In the genomic region with DNA sequence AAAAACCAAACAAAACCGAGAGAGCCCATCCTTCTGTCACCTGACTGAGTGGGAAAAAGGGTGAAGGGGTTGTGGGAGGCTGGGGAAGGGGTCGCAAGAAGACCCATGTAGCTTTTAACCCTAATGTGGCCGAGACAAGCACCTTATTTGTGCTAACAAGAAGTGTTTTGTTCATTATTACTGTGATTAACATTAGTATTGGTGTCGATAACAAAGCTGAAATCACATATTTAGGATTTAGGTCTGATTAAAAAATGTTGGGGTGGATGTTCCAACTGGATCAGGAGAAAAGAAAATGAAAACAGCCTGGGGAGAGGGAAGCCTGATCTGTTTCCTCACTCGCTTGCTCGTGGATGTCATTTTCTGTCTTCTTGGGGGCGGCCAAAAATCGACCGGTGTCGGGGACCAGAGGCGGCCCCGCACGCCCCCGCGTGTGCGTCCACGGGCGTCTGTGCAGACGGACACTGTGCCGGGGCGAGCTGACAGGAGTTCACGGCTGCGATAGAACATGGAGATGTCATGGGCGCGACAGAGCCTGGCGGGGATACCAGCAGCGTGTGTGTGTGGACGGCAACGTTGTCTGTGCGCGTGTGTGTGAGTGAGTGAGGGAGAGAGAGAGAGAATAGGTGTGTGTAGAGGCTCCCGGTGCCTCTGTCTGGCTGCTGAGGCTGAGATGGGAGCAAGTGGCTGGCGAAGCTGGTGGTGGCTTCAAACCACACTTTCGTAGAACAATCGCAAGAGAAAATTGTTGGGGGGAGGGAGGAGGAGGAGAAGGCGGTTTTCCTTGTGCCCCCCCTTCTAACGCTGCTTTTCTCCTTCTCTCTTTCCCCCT, we compare ENCODE assay signal across 8 cellular contexts.
DNase-seq lines count a peak whose midpoint lies in the region; TF ChIP-seq lines count a peak whose summit lies in the region.

No MANE protein-coding gene starts in this region.

- H3K36me3 Mint-ChIP-seq in dendritic cell treated with granulocyte-macrophage colony-stimulating factor and Interleukin-4, amounts not matched to agents 40 ng/mL and 50 ng/mL, for 4 days (ENCODE audit: low read depth) = no peaks in the 10 kb centered on the region
- no peaks in the 10 kb centered on the region for H3K36me3 Mint-ChIP-seq in nephron progenitor cell (ENCODE audit: low read depth)

- intact Hi-C loops in dendritic cell treated with granulocyte-macrophage colony-stimulating factor and Interleukin-4, amounts not matched to agents 40 ng/mL and 50 ng/mL, for 4 days (cut with micrococcal nuclease) = no loop called here

- H3K4me1 Mint-ChIP-seq in dendritic cell treated with granulocyte-macrophage colony-stimulating factor and Interleukin-4, amounts not matched to agents 40 ng/mL and 50 ng/mL, for 4 days (ENCODE audit: low read depth) = peaks cover 26% of the 10 kb centered on the region
- peaks cover 36% of the 10 kb centered on the region for H3K4me1 Mint-ChIP-seq in nephron progenitor cell

- H3K27ac Mint-ChIP-seq in dendritic cell treated with granulocyte-macrophage colony-stimulating factor and Interleukin-4, amounts not matched to agents 40 ng/mL and 50 ng/mL, for 4 days = no peak overlapping the region
- peak overlapping the region; percentile 72 for H3K27ac Mint-ChIP-seq in nephron progenitor cell

- DNase-seq in NCI-H1105 treated with DMSO at 0.1 percent for 48 hours (lab: John Stamatoyannopoulos, UW) = peak; percentile 55
- no peak for DNase-seq in nephron progenitor cell
- no peak for DNase-seq in islet precursor cell
- no peak for DNase-seq in stimulated activated CD4-positive, alpha-beta T cell treated with anti-CD3 and anti-CD28 coated beads, Interleukin-4, amount 100 ng/mL, for 24 hours
- DNase-seq in SHP77 treated with DMSO at 0.1 percent for 48 hours (lab: John Stamatoyannopoulos, UW) = no peak
- DNase-seq in activated CD4-positive, alpha-beta T cell treated with anti-CD3 and anti-CD28 coated beads, Interleukin-2, amount 50 U/mL, for 48 hours = no peak

- peak overlapping the region; percentile 96 for H3K27ac ChIP-seq in C4-2B

- H3K4me3 Mint-ChIP-seq in dendritic cell treated with granulocyte-macrophage colony-stimulating factor and Interleukin-4, amounts not matched to agents 40 ng/mL and 50 ng/mL, for 4 days = peak overlapping the region; percentile 60
- no peak overlapping the region for H3K4me3 Mint-ChIP-seq in nephron progenitor cell

- TF ChIP-seq CTCF in C4-2B (conservative IDR thresholded peaks at IDR 0.05) = no peak
- TF ChIP-seq CTCF in nephron progenitor cell (IDR thresholded peaks at IDR 0.05) = no peak

- peaks cover 52% of the 10 kb centered on the region for H3K27me3 Mint-ChIP-seq in dendritic cell treated with granulocyte-macrophage colony-stimulating factor and Interleukin-4, amounts not matched to agents 40 ng/mL and 50 ng/mL, for 4 days
- peaks cover 100% of the 10 kb centered on the region for H3K27me3 Mint-ChIP-seq in nephron progenitor cell (ENCODE audit: low read depth, poor library complexity)

- no peaks in the 10 kb centered on the region for H3K9me3 Mint-ChIP-seq in dendritic cell treated with granulocyte-macrophage colony-stimulating factor and Interleukin-4, amounts not matched to agents 40 ng/mL and 50 ng/mL, for 4 days
- no peaks in the 10 kb centered on the region for H3K9me3 Mint-ChIP-seq in nephron progenitor cell
